ENCODE assay signal across 10 cellular contexts in genomic region chr7:75928600-75928939, GRCh38. TPM values are rescaled to one million over a fixed set of nuclear protein-coding genes. Genes with fewer than 3 reads are reported as not detected.
DNase-seq lines count a peak whose midpoint lies in the region; ATAC-seq and TF ChIP-seq lines count a peak whose summit lies in the region.
"Had no signal": no experiment of that assay in that cellular context is flagged by ENCODE, and none has a peak within 500 bp of the region (broad histone marks: within the 10 kb centered on the region; RNA-seq: fewer than 3 reads in every experiment).

No MANE protein-coding gene starts in this region.

- H3K36me3 Mint-ChIP-seq in effector memory CD8-positive, alpha-beta T cell (ENCODE audit: insufficient read depth) = peaks cover 11% of the 10 kb centered on the region

- H3K27ac Mint-ChIP-seq in effector memory CD8-positive, alpha-beta T cell = peak overlapping the region in 1 of 2 donors; percentile 68

- ATAC-seq in GM21360 (IDR thresholded peaks at IDR 0.05; ENCODE audit: unreplicated experiment) = peak; percentile 73
- ATAC-seq in HG03571 (IDR thresholded peaks at IDR 0.05; ENCODE audit: unreplicated experiment) = peak; percentile 66
- ATAC-seq in effector memory CD8-positive, alpha-beta T cell (replicated peaks) = peak; percentile 77

- no peaks in the 10 kb centered on the region for H3K9me3 Mint-ChIP-seq in effector memory CD8-positive, alpha-beta T cell

- H3K4me3 Mint-ChIP-seq in effector memory CD8-positive, alpha-beta T cell = peak overlapping the region in 1 of 2 donors; percentile 18

- H3K4me1 ChIP-seq in ascending aorta = no peaks in the 10 kb centered on the region

- H3K27me3 Mint-ChIP-seq in effector memory CD8-positive, alpha-beta T cell = no peaks in the 10 kb centered on the region

- DNase-seq in GM10266 (ENCODE audit: extremely low spot score) = peak; percentile 60
- DNase-seq in effector memory CD8-positive, alpha-beta T cell = peak in 1 of 3 experiments; percentile 7
- no peak for DNase-seq in AG08395 (ENCODE audit: low spot score)
- DNase-seq in ascending aorta (ENCODE audit: low spot score in 2 of 2) = no peak
- no peak for DNase-seq in NCI-H2107 (lab: John Stamatoyannopoulos, UW)
- no peak for DNase-seq in GM03348 (ENCODE audit: low spot score)
- DNase-seq: Calu3 had no signal

- H3K9me3 ChIP-seq in ascending aorta = no peaks in the 10 kb centered on the region

- TF ChIP-seq CTCF in GM10266 (IDR thresholded peaks at IDR 0.05; ENCODE audit: control insufficient read depth, insufficient read depth, low read depth, missing control alignments) = no peak
- no peak for TF ChIP-seq CTCF in ascending aorta (IDR thresholded peaks at IDR 0.05)

- no peak overlapping the region for H3K27ac ChIP-seq in ascending aorta
- H3K27ac ChIP-seq: parathyroid adenoma had no signal

- peaks cover 0 to 4% of the 10 kb centered on the region in 2 donors for H3K36me3 ChIP-seq in ascending aorta

- intact Hi-C loops in ascending aorta (cut with DNase I) = no loop called here

- peaks cover 7 to 22% of the 10 kb centered on the region in 2 donors for H3K4me1 Mint-ChIP-seq in effector memory CD8-positive, alpha-beta T cell (ENCODE audit: low read depth in 2 of 2)

- no peak overlapping the region for H3K4me3 ChIP-seq in ascending aorta

- no peaks in the 10 kb centered on the region for H3K27me3 ChIP-seq in ascending aorta

RNA-seq across cellular contexts. Expression of gene POR, which starts 13.6 kb away (rescaled TPM):
- 236 TPM for total RNA-seq in ascending aorta

RNA-seq across cellular contexts. Expression of gene RHBDD2, which starts 49.7 kb away (rescaled TPM):
- 51.7 TPM for total RNA-seq in ascending aorta
